In the genomic region with DNA sequence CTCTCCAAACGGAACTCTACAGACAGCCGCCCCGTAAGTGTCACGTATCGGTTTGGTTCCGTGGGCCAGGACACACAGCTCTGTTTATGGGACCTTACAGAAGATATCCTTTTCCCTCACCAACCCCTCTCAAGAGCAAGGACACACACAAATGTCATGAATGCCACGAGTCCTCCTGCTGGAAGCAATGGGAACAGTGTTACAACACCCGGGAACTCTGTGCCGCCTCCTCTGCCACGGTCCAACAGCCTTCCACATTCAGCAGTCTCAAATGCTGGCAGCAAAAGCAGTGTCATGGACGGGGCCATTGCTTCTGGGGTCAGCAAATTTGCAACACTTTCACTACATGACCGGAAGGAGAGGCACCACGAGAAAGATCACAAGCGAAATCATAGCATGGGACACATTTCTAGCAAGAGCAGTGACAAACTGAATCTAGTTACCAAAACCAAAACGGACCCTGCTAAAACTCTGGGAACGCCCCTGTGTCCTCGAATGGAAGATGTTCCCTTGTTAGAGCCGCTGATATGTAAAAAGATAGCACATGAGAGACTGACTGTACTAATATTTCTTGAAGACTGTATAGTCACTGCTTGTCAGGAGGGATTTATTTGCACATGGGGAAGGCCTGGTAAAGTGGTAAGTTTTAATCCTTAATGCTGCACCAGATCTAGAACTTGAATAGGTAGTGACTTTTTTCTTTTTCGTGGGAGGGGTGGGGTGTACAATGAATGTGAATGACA, we compare ENCODE assay signal across 8 cellular contexts.
DNase-seq lines count a peak whose midpoint lies in the region; ATAC-seq, FAIRE-seq and TF ChIP-seq lines count a peak whose summit lies in the region.
"Had no signal": no experiment of that assay in that cellular context is flagged by ENCODE, and none has a peak within 500 bp of the region (broad histone marks: within the 10 kb centered on the region; RNA-seq: fewer than 3 reads in every experiment).

No MANE protein-coding gene starts in this region.

- ATAC-seq in stimulated activated naive CD8-positive, alpha-beta T cell treated with anti-CD3 and anti-CD28 coated beads, Interleukin-15, Interleukin-2, amounts not matched to agents 100 U/mL and 50 U/mL, for 24 hours = no peak

- no peaks in the 10 kb centered on the region for H3K4me1 ChIP-seq in astrocyte (ENCODE audit: insufficient read depth, low read length)
- H3K4me1 ChIP-seq in smooth muscle cell (ENCODE audit: low read depth) = no peaks in the 10 kb centered on the region

- no peak overlapping the region for H3K27ac Mint-ChIP-seq in astrocyte (ENCODE audit: unreplicated experiment)

- no peak overlapping the region for H3K4me3 Mint-ChIP-seq in astrocyte (ENCODE audit: unreplicated experiment)

- no peaks in the 10 kb centered on the region for H3K9me3 ChIP-seq in astrocyte (ENCODE audit: insufficient read depth, low read depth, low read length)
- H3K9me3 ChIP-seq in smooth muscle cell (replicated peaks; ENCODE audit: low read depth) = no peaks in the 10 kb centered on the region
- H3K9me3 ChIP-seq: pancreas had no signal

- H2AFZ ChIP-seq in astrocyte (ENCODE audit: low read depth, low read length) (no peak overlapping the region), smooth muscle cell (ENCODE audit: low read depth) (no peak overlapping the region)

- peaks cover 24% of the 10 kb centered on the region for H3K36me3 Mint-ChIP-seq in astrocyte (ENCODE audit: low read depth, unreplicated experiment)

- POLR2A ChIA-PET in HEK293T (lab: Yijun Ruan, JAX) = no interaction called here

- no peaks in the 10 kb centered on the region for H3K27me3 Mint-ChIP-seq in astrocyte (ENCODE audit: low read depth, unreplicated experiment)

- CTCF ChIA-PET in HEK293T (lab: Yijun Ruan, JAX) = no interaction called here

- H3K27me3 ChIP-seq in astrocyte (ENCODE audit: insufficient read depth, low read length) (no peaks in the 10 kb centered on the region), smooth muscle cell (ENCODE audit: low read depth) (no peaks in the 10 kb centered on the region)
- H3K27me3 ChIP-seq: pancreas had no signal

- 86% methylated on average over 19 of the region's 19 CpGs for WGBS in smooth muscle cell (ENCODE audit: low lambda C conversion rate)

- H3K4me2 ChIP-seq in astrocyte (ENCODE audit: low read length) (no peak overlapping the region), smooth muscle cell (no peak overlapping the region)

- H3K79me2 ChIP-seq in astrocyte (ENCODE audit: insufficient read depth, low read length) (peaks cover 45% of the 10 kb centered on the region), smooth muscle cell (ENCODE audit: low read depth) (no peaks in the 10 kb centered on the region)

- H3K4me1 Mint-ChIP-seq in astrocyte (ENCODE audit: low read depth, unreplicated experiment) = peaks cover 2% of the 10 kb centered on the region

- no peak for FAIRE-seq in astrocyte (lab: Jason Lieb, UNC)
- FAIRE-seq: pancreas had no signal

- no peak overlapping the region for H3K9ac ChIP-seq in astrocyte (ENCODE audit: low read length)
- H3K9ac ChIP-seq in smooth muscle cell (ENCODE audit: low read depth) = no peak overlapping the region

- TF ChIP-seq CTCF in astrocyte (IDR thresholded peaks at IDR 0.05; ENCODE audit: insufficient read depth, low read depth, low read length) (peak; percentile 25), smooth muscle cell (IDR thresholded peaks at IDR 0.05; ENCODE audit: borderline replicate concordance, insufficient read depth, poor library complexity, severe bottlenecking) (peak; percentile 15)

- H3K4me3 ChIP-seq in astrocyte (ENCODE audit: insufficient read depth, low read depth, low read length) (no peak overlapping the region), smooth muscle cell (no peak overlapping the region)
- H3K4me3 ChIP-seq: pancreas had no signal

- H3K27ac ChIP-seq in astrocyte (ENCODE audit: low read depth, low read length) (no peak overlapping the region), smooth muscle cell (ENCODE audit: low read depth) (no peak overlapping the region)
- H3K27ac ChIP-seq: pancreas had no signal

- no peaks in the 10 kb centered on the region for H3F3A ChIP-seq in smooth muscle cell (ENCODE audit: low read depth)

- DNase-seq in HEK293T (ENCODE audit: extremely low spot score) (peak; percentile 49), astrocyte (ENCODE audit: low read depth) (no peak), iris pigment epithelial cell (ENCODE audit: low read depth) (peak; percentile 32), smooth muscle cell (lab: John Stamatoyannopoulos, UW; ENCODE audit: unreplicated experiment) (no peak), SKM-1 (lab: John Stamatoyannopoulos, UW; ENCODE audit: unreplicated experiment) (no peak), GOT3 (lab: John Stamatoyannopoulos, UW) (no peak)
- no peak for DNase-seq in stimulated activated naive CD8-positive, alpha-beta T cell treated with anti-CD3 and anti-CD28 coated beads, Interleukin-15, Interleukin-2, amounts not matched to agents 100 U/mL and 50 U/mL, for 24 hours

- H3K9me3 Mint-ChIP-seq in astrocyte (ENCODE audit: unreplicated experiment) = no peaks in the 10 kb centered on the region

- H3K36me3 ChIP-seq in astrocyte (ENCODE audit: insufficient read depth, low read length) (peaks cover 15% of the 10 kb centered on the region), smooth muscle cell (ENCODE audit: low read depth) (no peaks in the 10 kb centered on the region)

- H4K20me1 ChIP-seq in astrocyte (ENCODE audit: insufficient read depth, low read length) (peaks cover 36% of the 10 kb centered on the region), smooth muscle cell (ENCODE audit: low read depth) (peaks cover 88% of the 10 kb centered on the region)

TF ChIP-seq in HEK293T, 16 proteins besides CTCF, POLR2A, EP300 and RAD21:
- no peak for TF ChIP-seq SUZ12 (IDR thresholded peaks at IDR 0.05)
- no peak for TF ChIP-seq LEF1 (IDR thresholded peaks at IDR 0.05; ENCODE audit: borderline replicate concordance)
- TF ChIP-seq ELF4 (IDR thresholded peaks at IDR 0.05) = no peak
- TF ChIP-seq L3MBTL2 (conservative IDR thresholded peaks at IDR 0.05) = no peak
- TF ChIP-seq SP1 (IDR thresholded peaks at IDR 0.05) = no peak
- TF ChIP-seq TARDBP (IDR thresholded peaks at IDR 0.05) = no peak
- no peak for TF ChIP-seq ARNT (IDR thresholded peaks at IDR 0.05)
- no peak for TF ChIP-seq PKNOX1 (IDR thresholded peaks at IDR 0.05)
- no peak for TF ChIP-seq FOXM1 (IDR thresholded peaks at IDR 0.05; ENCODE audit: borderline replicate concordance)
- TF ChIP-seq ZNF384 (IDR thresholded peaks at IDR 0.05) = no peak
- no peak for TF ChIP-seq HDGF (IDR thresholded peaks at IDR 0.05; ENCODE audit: borderline replicate concordance)
- TF ChIP-seq FOXK2 (IDR thresholded peaks at IDR 0.05) = no peak
- no peak for TF ChIP-seq BHLHE40 (IDR thresholded peaks at IDR 0.05; ENCODE audit: borderline replicate concordance)
- no peak for TF ChIP-seq CTBP1 (IDR thresholded peaks at IDR 0.05; ENCODE audit: borderline replicate concordance)
- no peak for TF ChIP-seq FOXA1 (IDR thresholded peaks at IDR 0.05)
TF ChIP-seq in HEK293T: peak in this region for 0.

Comparison
In these comparisons a context has a peak if more than half of its experiments do, and no peak if none do; other contexts are left out.
1. DNase-seq: peak in HEK293T (single experiment) and iris pigment epithelial cell (single experiment); none in astrocyte (single experiment), smooth muscle cell (single experiment), SKM-1 (single experiment), stimulated activated naive CD8-positive, alpha-beta T cell treated with anti-CD3 and anti-CD28 coated beads, Interleukin-15, Interleukin-2, amounts not matched to agents 100 U/mL and 50 U/mL, for 24 hours (single experiment) and GOT3 (single experiment).